Comparison of ENCODE assay signal across 8 cellular contexts in genomic region chr1:64505944-64506658, GRCh38. TPM values are rescaled to one million over a fixed set of nuclear protein-coding genes. Genes with fewer than 3 reads are reported as not detected.
A peak's percentile ranks its signal among the peaks of the same experiment; 100 is the strongest.
DNase-seq lines count a peak whose midpoint lies in the region; ATAC-seq and TF ChIP-seq lines count a peak whose summit lies in the region.

No MANE protein-coding gene starts in this region.

- peak overlapping the region in 4 of 7 donors; percentile 5 to 74 (median 44) for H3K27ac Mint-ChIP-seq in CD4-positive, alpha-beta memory T cell

- H3K27me3 ChIP-seq in CD4-positive, alpha-beta memory T cell (ENCODE audit: insufficient read depth, low read length), result no peaks in the 10 kb centered on the region
- no peaks in the 10 kb centered on the region for H3K27me3 ChIP-seq in foreskin keratinocyte

- no peaks in the 10 kb centered on the region for H3K9me3 ChIP-seq in CD4-positive, alpha-beta memory T cell (ENCODE audit: control insufficient read depth in 1 of 2, low read length in 2 of 2)

- H3K9me3 Mint-ChIP-seq in CD4-positive, alpha-beta memory T cell, result no peaks in the 10 kb centered on the region
- no peaks in the 10 kb centered on the region for H3K9me3 Mint-ChIP-seq in activated T-cell treated with anti-CD3 and anti-CD28 coated beads, Interleukin-2, amount 50 U/mL, for 4 hours

- peaks cover 13 to 28% of the 10 kb centered on the region in 2 donors for H3K27me3 Mint-ChIP-seq in CD4-positive, alpha-beta memory T cell
- peaks cover 31% of the 10 kb centered on the region for H3K27me3 Mint-ChIP-seq in activated T-cell treated with anti-CD3 and anti-CD28 coated beads, Interleukin-2, amount 50 U/mL, for 4 hours (ENCODE audit: low read depth)

- POLR2A ChIA-PET in CD4-positive, alpha-beta memory T cell (lab: Charles Lee; ENCODE audit: partially characterized antibody), result no interaction called here

- peak; percentile 75 to 78 for ATAC-seq in activated T-cell treated with anti-CD3 and anti-CD28 coated beads, Interleukin-2, amount 50 U/mL, for 4 hours
- ATAC-seq in foreskin keratinocyte, result peak; percentile 78
- ATAC-seq in HG03439 (IDR thresholded peaks at IDR 0.05; ENCODE audit: unreplicated experiment), result no peak

- peaks cover 7% of the 10 kb centered on the region for H3K4me1 ChIP-seq in CD4-positive, alpha-beta memory T cell (ENCODE audit: insufficient read depth, low read length)
- peaks cover 5% of the 10 kb centered on the region for H3K4me1 ChIP-seq in foreskin keratinocyte

- H3K27ac ChIP-seq in CD4-positive, alpha-beta memory T cell (ENCODE audit: low read depth, low read length), result no peak overlapping the region
- H3K27ac ChIP-seq in foreskin keratinocyte, result no peak overlapping the region

- no peaks in the 10 kb centered on the region for H3K36me3 Mint-ChIP-seq in CD4-positive, alpha-beta memory T cell
- H3K36me3 Mint-ChIP-seq in activated T-cell treated with anti-CD3 and anti-CD28 coated beads, Interleukin-2, amount 50 U/mL, for 4 hours (ENCODE audit: insufficient read depth), result no peaks in the 10 kb centered on the region

- H3K4me3 ChIP-seq in CD4-positive, alpha-beta memory T cell (ENCODE audit: low read length in 2 of 2), result no peak overlapping the region
- peak overlapping the region; percentile 49 for H3K4me3 ChIP-seq in retinal pigment epithelial cell (ENCODE audit: low read length)

- CTCF ChIA-PET in CD4-positive, alpha-beta memory T cell (lab: Charles Lee; ENCODE audit: partially characterized antibody), result no interaction called here

- H3K4me3 Mint-ChIP-seq in CD4-positive, alpha-beta memory T cell, result peak overlapping the region; percentile 57 to 96 (median 84)
- H3K4me3 Mint-ChIP-seq in activated T-cell treated with anti-CD3 and anti-CD28 coated beads, Interleukin-2, amount 50 U/mL, for 4 hours, result peak overlapping the region; percentile 83

- peaks cover 8 to 16% (median 12%) of the 10 kb centered on the region in 4 donors for H3K4me1 Mint-ChIP-seq in CD4-positive, alpha-beta memory T cell
- peaks cover 18% of the 10 kb centered on the region for H3K4me1 Mint-ChIP-seq in activated T-cell treated with anti-CD3 and anti-CD28 coated beads, Interleukin-2, amount 50 U/mL, for 4 hours (ENCODE audit: low read depth)

- TF ChIP-seq CTCF in foreskin keratinocyte (conservative IDR thresholded peaks at IDR 0.05) (no peak), retinal pigment epithelial cell (conservative IDR thresholded peaks at IDR 0.05; ENCODE audit: low read depth, low read length) (no peak)

- DNase-seq in CD4-positive, alpha-beta memory T cell, result peak; percentile 6 to 47 (median 13)
- DNase-seq in NCI-H2029 treated with DMSO at 0.1 percent for 48 hours (lab: John Stamatoyannopoulos, UW) (peak; percentile 100), foreskin keratinocyte (peak; percentile 70), retinal pigment epithelial cell (ENCODE audit: low read depth) (peak; percentile 93), EL (no peak), OCI-M1 (lab: John Stamatoyannopoulos, UW) (no peak)
- peak; percentile 7 for DNase-seq in activated T-cell treated with anti-CD3 and anti-CD28 coated beads, Interleukin-2, amount 50 U/mL, for 4 hours

- no peaks in the 10 kb centered on the region for H3K36me3 ChIP-seq in CD4-positive, alpha-beta memory T cell (ENCODE audit: insufficient read depth, low read length)

- intact Hi-C loops in CD4-positive, alpha-beta memory T cell (cut with micrococcal nuclease), result no loop called here

RNA-seq across cellular contexts. Expression of gene CACHD1, which starts 36.2 kb away (rescaled TPM):
- total RNA-seq in CD4-positive, alpha-beta memory T cell, result under 1 TPM; 0.11 to 0.17 TPM
- not detected for polyA plus RNA-seq in CD4-positive, alpha-beta memory T cell
- 1 to 10 TPM in 2 of 3 donors, under 1 TPM in 1; 0.84 to 2.3 (median 2.0) TPM for total RNA-seq in activated T-cell treated with anti-CD3 and anti-CD28 coated beads, Interleukin-2, amount 50 U/mL, for 4 hours
- 3.9 and 4.0 TPM in 2 replicates for total RNA-seq in foreskin keratinocyte
- 0.81 and 0.90 TPM in 2 replicates for polyA plus RNA-seq in foreskin keratinocyte

Comparison
In these comparisons a context has a peak if more than half of its experiments do, and no peak if none do; other contexts are left out.
1. DNase-seq: peak in CD4-positive, alpha-beta memory T cell (5 of 5), NCI-H2029 treated with DMSO at 0.1 percent for 48 hours (single experiment), activated T-cell treated with anti-CD3 and anti-CD28 coated beads, Interleukin-2, amount 50 U/mL, for 4 hours (single experiment), foreskin keratinocyte (2 of 2) and retinal pigment epithelial cell (single experiment); none in EL (single experiment) and OCI-M1 (single experiment).